ENCODE assay signal across 25 cellular contexts in the genomic region with DNA sequence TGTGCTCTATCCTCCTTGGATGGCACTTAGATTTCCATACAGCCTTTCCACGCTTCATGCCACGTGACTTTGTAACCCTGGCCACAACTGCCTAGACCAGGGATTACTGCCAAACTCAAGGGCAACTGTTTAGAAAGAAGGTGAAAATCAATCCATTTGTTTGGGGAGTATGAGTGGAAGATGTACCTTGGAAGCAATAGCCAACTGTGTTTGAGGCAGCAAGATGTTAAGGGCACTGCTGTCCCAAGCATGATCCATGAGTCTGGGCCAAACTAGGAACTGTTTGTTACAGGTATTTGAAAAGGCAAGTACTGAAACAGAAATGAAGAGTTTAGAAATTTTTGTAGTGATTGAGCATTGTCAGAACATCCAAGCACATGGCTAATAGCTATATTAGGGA.
"Had no signal": no experiment of that assay in that cellular context is flagged by ENCODE, and none has a peak within 500 bp of the region (broad histone marks: within the 10 kb centered on the region; RNA-seq: fewer than 3 reads in every experiment).

No MANE protein-coding gene starts in this region.

- H3K9me3 Mint-ChIP-seq: effector memory CD8-positive, alpha-beta T cell; mesothelial cell of epicardium; naive B cell; natural killer cell treated with Interleukin-12 subunit alpha and Interleukin-12 subunit beta and Interleukin-15 and Interleukin-18, amount 100 ng/mL, for 72 hours; stimulated activated naive CD8-positive, alpha-beta T cell treated with anti-CD3 and anti-CD28 coated beads, Interleukin-15, amount 100 ng/mL, for 72 hours had no signal

- H3K27me3 Mint-ChIP-seq: natural killer cell treated with Interleukin-12 subunit alpha and Interleukin-12 subunit beta and Interleukin-15 and Interleukin-18, amount 100 ng/mL, for 72 hours; progenitor cell of endocrine pancreas; stimulated activated naive CD8-positive, alpha-beta T cell treated with anti-CD3 and anti-CD28 coated beads, Interleukin-15, amount 100 ng/mL, for 72 hours had no signal

- H3K4me3 ChIP-seq: coronary artery, esophagus squamous epithelium, lung, mucosa of descending colon, smooth muscle cell, suprapubic skin, transverse colon, vagina had no signal

- H3K4me1 ChIP-seq: esophagus squamous epithelium, parathyroid adenoma, suprapubic skin, vagina had no signal

- H3K9me3 ChIP-seq: esophagus squamous epithelium, mucosa of descending colon, suprapubic skin, transverse colon, vagina had no signal

- H3K9ac ChIP-seq: parathyroid adenoma had no signal

- H3K4me3 Mint-ChIP-seq: effector memory CD8-positive, alpha-beta T cell; immature natural killer cell; mesothelial cell of epicardium; natural killer cell treated with Interleukin-12 subunit alpha and Interleukin-12 subunit beta and Interleukin-15 and Interleukin-18, amount 100 ng/mL, for 72 hours; stimulated activated naive CD8-positive, alpha-beta T cell treated with anti-CD3 and anti-CD28 coated beads, Interleukin-15, amount 100 ng/mL, for 72 hours had no signal

- H3K4me1 Mint-ChIP-seq: mesothelial cell of epicardium; stimulated activated naive CD8-positive, alpha-beta T cell treated with anti-CD3 and anti-CD28 coated beads, Interleukin-15, amount 100 ng/mL, for 72 hours had no signal

- DNase-seq: effector memory CD8-positive, alpha-beta T cell; erythroblast; esophagus squamous epithelium; foreskin melanocyte; hypothalamus; immature natural killer cell; mucosa of descending colon; naive B cell; stimulated activated CD4-positive, alpha-beta T cell treated with anti-CD3 and anti-CD28 coated beads, Interleukin-12 subunit alpha, Interleukin-12 subunit beta, amount 100 ng/mL, for 4 hours; stimulated activated CD4-positive, alpha-beta T cell treated with anti-CD3 and anti-CD28 coated beads, Interleukin-1b, Interleukin-23, amount 100 ng/mL, for 48 hours; stimulated activated CD4-positive, alpha-beta T cell treated with anti-CD3 and anti-CD28 coated beads, Interleukin-4, amount 100 ng/mL, for 1 hour; stimulated activated CD8-positive, alpha-beta memory T cell treated with anti-CD3 and anti-CD28 coated beads, Interleukin-4, amount 100 ng/mL, for 48 hours; stimulated activated naive CD4-positive, alpha-beta T cell; stimulated activated naive CD8-positive, alpha-beta T cell treated with anti-CD3 and anti-CD28 coated beads, Interleukin-15, amount 100 ng/mL, for 72 hours; transverse colon had no signal

- H3K27ac ChIP-seq: coronary artery, esophagus squamous epithelium, parathyroid adenoma, suprapubic skin, transverse colon, vagina had no signal

- H3K79me2 ChIP-seq: parathyroid adenoma had no signal

- H2AFZ ChIP-seq: parathyroid adenoma had no signal

- H3K27me3 ChIP-seq: suprapubic skin, transverse colon, vagina had no signal

- H3K36me3 ChIP-seq: esophagus squamous epithelium, suprapubic skin, transverse colon, vagina had no signal

- H3K4me2 ChIP-seq: smooth muscle cell had no signal

- H3K36me3 Mint-ChIP-seq: immature natural killer cell; mesothelial cell of epicardium; natural killer cell treated with Interleukin-12 subunit alpha and Interleukin-12 subunit beta and Interleukin-15 and Interleukin-18, amount 100 ng/mL, for 72 hours had no signal

- H3K27ac Mint-ChIP-seq: mesothelial cell of epicardium; natural killer cell treated with Interleukin-12 subunit alpha and Interleukin-12 subunit beta and Interleukin-15 and Interleukin-18, amount 100 ng/mL, for 72 hours; stimulated activated naive CD8-positive, alpha-beta T cell treated with anti-CD3 and anti-CD28 coated beads, Interleukin-15, amount 100 ng/mL, for 72 hours had no signal

- ATAC-seq: effector memory CD8-positive, alpha-beta T cell; mucosa of descending colon; natural killer cell treated with Interleukin-12 subunit alpha and Interleukin-12 subunit beta and Interleukin-15 and Interleukin-18, amount 100 ng/mL, for 72 hours; sciatic nerve; stimulated activated naive CD8-positive, alpha-beta T cell treated with anti-CD3 and anti-CD28 coated beads, Interleukin-15, amount 100 ng/mL, for 72 hours had no signal
